In the genomic region with DNA sequence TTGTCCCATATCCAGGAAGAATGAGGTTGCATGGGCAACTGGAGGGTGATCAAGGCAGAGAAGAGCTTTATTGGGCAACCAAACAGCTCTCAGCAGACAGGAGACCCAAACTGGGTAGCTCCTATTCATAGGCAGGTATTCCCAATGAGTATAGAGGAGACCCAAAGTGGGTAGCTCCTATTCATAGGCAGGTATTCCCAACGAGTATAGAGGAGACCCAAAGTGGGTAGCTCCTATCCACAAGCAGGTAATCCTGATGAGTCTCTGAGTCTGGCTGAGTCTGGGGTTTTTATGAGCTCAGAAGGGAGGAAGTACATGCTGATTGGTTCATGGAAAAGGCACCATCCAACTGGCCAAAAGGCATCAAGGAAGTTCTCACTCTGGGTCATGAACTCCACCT, we compare ENCODE assay signal across 26 cellular contexts.
"Had no signal": no experiment of that assay in that cellular context is flagged by ENCODE, and none has a peak within 500 bp of the region (broad histone marks: within the 10 kb centered on the region; RNA-seq: fewer than 3 reads in every experiment).

No MANE protein-coding gene starts in this region.

- H3K27me3 ChIP-seq: breast epithelium, Peyer's patch, SJCRH30 had no signal

- DNase-seq: activated CD4-positive, alpha-beta T cell treated with anti-CD3 and anti-CD28 coated beads, Interleukin-2, amount 10 ng/mL, durations not matched to agents 7 days and 5 days; activated CD4-positive, CD25-positive, alpha-beta regulatory T cell; activated CD8-positive, alpha-beta memory T cell treated with anti-CD3 and anti-CD28 coated beads, Interleukin-2, amount 50 U/mL, for 48 hours; activated CD8-positive, alpha-beta T cell treated with anti-CD3 and anti-CD28 coated beads for 36 hours; activated T-cell treated with anti-CD3 and anti-CD28 coated beads, Interleukin-2, amount 50 U/mL, for 1 hour; aorta; caudate nucleus; MM.1S; NCI-H1048; NCI-H1930; NCI-H2107; NCI-H2171 treated with DMSO at 0.1 percent for 48 hours; NCI-H345; NCI-H510A; NCI-H526 treated with DMSO at 0.1 percent for 48 hours; NCI-H82; Peyer's patch; Right ventricle myocardium superior; SJCRH30; SK-N-SH; T-helper 1 cell had no signal

- H3K4me2 ChIP-seq: KMS-11, SK-N-SH had no signal

- H3K4me3 Mint-ChIP-seq: activated CD4-positive, alpha-beta T cell treated with anti-CD3 and anti-CD28 coated beads, Interleukin-2, amount 10 ng/mL, durations not matched to agents 7 days and 5 days; activated CD8-positive, alpha-beta T cell treated with anti-CD3 and anti-CD28 coated beads for 36 hours; activated naive CD4-positive, alpha-beta T cell treated with anti-CD3 and anti-CD28 coated beads, Interleukin-2, amount 50 U/mL, for 24 hours had no signal

- H3K27me3 Mint-ChIP-seq: activated CD4-positive, alpha-beta T cell treated with anti-CD3 and anti-CD28 coated beads, Interleukin-2, amount 10 ng/mL, durations not matched to agents 7 days and 5 days; activated CD8-positive, alpha-beta T cell treated with anti-CD3 and anti-CD28 coated beads for 36 hours; activated naive CD4-positive, alpha-beta T cell treated with anti-CD3 and anti-CD28 coated beads, Interleukin-2, amount 50 U/mL, for 24 hours had no signal

- H3K4me1 ChIP-seq: breast epithelium had no signal

- H3K9me3 ChIP-seq: Peyer's patch, SJCRH30, SK-N-SH had no signal

- H3K27ac ChIP-seq: breast epithelium, KMS-11, Peyer's patch, RWPE1, SJCRH30, VCaP had no signal

- H3K9me2 ChIP-seq: SK-N-SH had no signal

- ATAC-seq: activated CD8-positive, alpha-beta T cell treated with anti-CD3 and anti-CD28 coated beads for 36 hours had no signal

- H3K4me3 ChIP-seq: breast epithelium, Peyer's patch, SJCRH30 had no signal

- H3K27ac Mint-ChIP-seq: activated CD4-positive, alpha-beta T cell treated with anti-CD3 and anti-CD28 coated beads, Interleukin-2, amount 10 ng/mL, durations not matched to agents 7 days and 5 days; activated CD8-positive, alpha-beta T cell treated with anti-CD3 and anti-CD28 coated beads for 36 hours; activated naive CD4-positive, alpha-beta T cell treated with anti-CD3 and anti-CD28 coated beads, Interleukin-2, amount 50 U/mL, for 24 hours had no signal

- H3K9ac ChIP-seq: KMS-11, SK-N-SH had no signal

- H3K36me3 ChIP-seq: breast epithelium, Peyer's patch, SJCRH30 had no signal
